Comparison of ENCODE assay signal across 26 cellular contexts in genomic region chr5:167708449-167708848, GRCh38.
DNase-seq lines count a peak whose midpoint lies in the region; ATAC-seq and TF ChIP-seq lines count a peak whose summit lies in the region.
"Had no signal": no experiment of that assay in that cellular context is flagged by ENCODE, and none has a peak within 500 bp of the region (broad histone marks: within the 10 kb centered on the region; RNA-seq: fewer than 3 reads in every experiment).

No MANE protein-coding gene starts in this region.

- H3K9me3 ChIP-seq in SK-N-SH (no peaks in the 10 kb centered on the region), endodermal cell (ENCODE audit: control insufficient read depth, low read length) (no peaks in the 10 kb centered on the region)
- no peaks in the 10 kb centered on the region for H3K9me3 ChIP-seq in CD8-positive, alpha-beta T cell (ENCODE audit: low read length)
- H3K9me3 ChIP-seq: gastroesophageal sphincter, HAP-1, lower lobe of right lung, sigmoid colon had no signal

- WGBS in SK-N-SH (ENCODE audit: low lambda C conversion rate), result 71% methylated on average over 3 of the region's 3 CpGs
- 83 to 84% methylated on average over 1 to 2 of the region's 3 CpGs for WGBS in endodermal cell (ENCODE audit: insufficient coverage in 1 of 2, insufficient read length in 1 of 2), 2 experiments

- ATAC-seq in SK-N-SH treated with all-trans-retinoic acid at 6 μM for 48 hours, result no peak
- no peak for ATAC-seq in CD8-positive, alpha-beta T cell
- ATAC-seq: activated CD4-positive, alpha-beta T cell treated with anti-CD3 and anti-CD28 coated beads for 36 hours; activated CD8-positive, alpha-beta T cell treated with anti-CD3 and anti-CD28 coated beads, Interleukin-2, amount 10 ng/mL, durations not matched to agents 7 days and 5 days; gastroesophageal sphincter; K562; lower lobe of right lung; T-helper 17 cell had no signal

- CTCF ChIA-PET in SK-N-SH (lab: Yijun Ruan, JAX), result no interaction called here
- CTCF ChIA-PET in CD8-positive, alpha-beta T cell (lab: Charles Lee), result no interaction called here

- H3K9ac ChIP-seq in SK-N-SH, result no peak overlapping the region
- no peak overlapping the region for H3K9ac ChIP-seq in endodermal cell (ENCODE audit: extremely low read depth, low read length, poor library complexity, severe bottlenecking)

- H3K36me3 Mint-ChIP-seq in endodermal cell (ENCODE audit: low read depth), result no peaks in the 10 kb centered on the region
- no peaks in the 10 kb centered on the region for H3K36me3 Mint-ChIP-seq in osteocyte (ENCODE audit: unreplicated experiment)
- no peaks in the 10 kb centered on the region for H3K36me3 Mint-ChIP-seq in CD8-positive, alpha-beta T cell
- H3K36me3 Mint-ChIP-seq: activated naive CD4-positive, alpha-beta T cell treated with anti-CD3 and anti-CD28 coated beads, Interleukin-2, amount 50 U/mL, for 24 hours had no signal

- H4K20me1 ChIP-seq in SK-N-SH (ENCODE audit: insufficient read depth), result no peaks in the 10 kb centered on the region

- H3K4me3 Mint-ChIP-seq in endodermal cell, result no peak overlapping the region
- H3K4me3 Mint-ChIP-seq in osteocyte (ENCODE audit: unreplicated experiment), result no peak overlapping the region
- no peak overlapping the region for H3K4me3 Mint-ChIP-seq in CD8-positive, alpha-beta T cell
- H3K4me3 Mint-ChIP-seq: activated CD4-positive, alpha-beta T cell treated with anti-CD3 and anti-CD28 coated beads for 36 hours; activated CD8-positive, alpha-beta T cell treated with anti-CD3 and anti-CD28 coated beads, Interleukin-2, amount 10 ng/mL, durations not matched to agents 7 days and 5 days; activated naive CD4-positive, alpha-beta T cell treated with anti-CD3 and anti-CD28 coated beads, Interleukin-2, amount 50 U/mL, for 24 hours; T-helper 17 cell had no signal

- POLR2A ChIA-PET in SK-N-SH (lab: Yijun Ruan, JAX), result no interaction called here
- POLR2A ChIA-PET in CD8-positive, alpha-beta T cell (lab: Charles Lee), result no interaction called here

- H3K79me2 ChIP-seq in SK-N-SH (ENCODE audit: insufficient read depth), result no peaks in the 10 kb centered on the region

- H2AFZ ChIP-seq in SK-N-SH (ENCODE audit: low read depth), result no peak overlapping the region

- H3K4me1 ChIP-seq in SK-N-SH (ENCODE audit: control insufficient read depth in 1 of 2, insufficient read depth in 2 of 2, low read depth in 1 of 2, low read length in 1 of 2) (no peaks in the 10 kb centered on the region), endodermal cell (ENCODE audit: control insufficient read depth, insufficient read depth, low read length) (peaks cover 3% of the 10 kb centered on the region)
- no peaks in the 10 kb centered on the region for H3K4me1 ChIP-seq in CD8-positive, alpha-beta T cell (ENCODE audit: insufficient read depth, low read length)
- H3K4me1 ChIP-seq: gastroesophageal sphincter, HAP-1, lower lobe of right lung, sigmoid colon had no signal

- H3K27me3 Mint-ChIP-seq in endodermal cell (ENCODE audit: insufficient read depth), result peaks cover 1% of the 10 kb centered on the region
- no peaks in the 10 kb centered on the region for H3K27me3 Mint-ChIP-seq in osteocyte (ENCODE audit: unreplicated experiment)
- H3K27me3 Mint-ChIP-seq in CD8-positive, alpha-beta T cell (ENCODE audit: low read depth), result no peaks in the 10 kb centered on the region
- H3K27me3 Mint-ChIP-seq: activated naive CD4-positive, alpha-beta T cell treated with anti-CD3 and anti-CD28 coated beads, Interleukin-2, amount 50 U/mL, for 24 hours had no signal

- H3K4me2 ChIP-seq in SK-N-SH, result no peak overlapping the region

- H3K9me3 Mint-ChIP-seq in endodermal cell (no peaks in the 10 kb centered on the region), osteocyte (ENCODE audit: unreplicated experiment) (no peaks in the 10 kb centered on the region)
- peaks cover 2% of the 10 kb centered on the region for H3K9me3 Mint-ChIP-seq in CD8-positive, alpha-beta T cell
- H3K9me3 Mint-ChIP-seq: activated naive CD4-positive, alpha-beta T cell treated with anti-CD3 and anti-CD28 coated beads, Interleukin-2, amount 50 U/mL, for 24 hours; activated T-helper 2 cell treated with anti-CD3 and anti-CD28 coated beads, Interferon-gamma antibody, Interleukin-2, Interleukin-4, amounts not matched to agents 10 μg/mL and 5 μg/mL and 100 μg/mL, durations not matched to agents 14 hours and 24 hours and 36 hours had no signal

- H3K27me3 ChIP-seq in SK-N-SH (ENCODE audit: insufficient read depth) (no peaks in the 10 kb centered on the region), endodermal cell (ENCODE audit: control insufficient read depth, insufficient read depth, low read length, poor library complexity, severe bottlenecking) (no peaks in the 10 kb centered on the region)
- no peaks in the 10 kb centered on the region for H3K27me3 ChIP-seq in CD8-positive, alpha-beta T cell (ENCODE audit: insufficient read depth, low read length)
- H3K27me3 ChIP-seq: cardiac muscle cell, gastroesophageal sphincter, sigmoid colon had no signal

- no peak for TF ChIP-seq CTCF in SK-N-SH (IDR thresholded peaks at IDR 0.05)
- peak; percentile 70 for TF ChIP-seq CTCF in endodermal cell (conservative IDR thresholded peaks at IDR 0.05)
- peak; percentile 6 for TF ChIP-seq CTCF in osteocyte (IDR thresholded peaks at IDR 0.05)
- no peak for TF ChIP-seq CTCF in CD8-positive, alpha-beta T cell (IDR thresholded peaks at IDR 0.05)

- H3K9me2 ChIP-seq in SK-N-SH, result no peaks in the 10 kb centered on the region

- intact Hi-C loops in CD8-positive, alpha-beta T cell (cut with DNase I, micrococcal nuclease), result no loop called here

- TF ChIP-seq EP300 in SK-N-SH (IDR thresholded peaks at IDR 0.05; ENCODE audit: borderline replicate concordance in 1 of 2, low read depth in 1 of 2, low read length in 1 of 2), result no peak

- H3K36me3 ChIP-seq in SK-N-SH (replicated peaks in 1 of 2; ENCODE audit: control insufficient read depth in 1 of 2, insufficient read depth in 2 of 2, low read length in 1 of 2), result no peaks in the 10 kb centered on the region
- no peaks in the 10 kb centered on the region for H3K36me3 ChIP-seq in endodermal cell (ENCODE audit: control insufficient read depth, insufficient read depth, low read length)
- H3K36me3 ChIP-seq in CD8-positive, alpha-beta T cell (ENCODE audit: insufficient read depth, low read length), result no peaks in the 10 kb centered on the region
- H3K36me3 ChIP-seq: cardiac muscle cell, gastroesophageal sphincter, HAP-1, lower lobe of right lung, sigmoid colon had no signal

- no peaks in the 10 kb centered on the region for H3F3A ChIP-seq in SK-N-SH (replicated peaks; ENCODE audit: insufficient read depth)

- H3K27ac Mint-ChIP-seq in endodermal cell (no peak overlapping the region), osteocyte (ENCODE audit: unreplicated experiment) (no peak overlapping the region)
- no peak overlapping the region for H3K27ac Mint-ChIP-seq in CD8-positive, alpha-beta T cell
- H3K27ac Mint-ChIP-seq: activated CD4-positive, alpha-beta T cell treated with anti-CD3 and anti-CD28 coated beads for 36 hours; activated CD8-positive, alpha-beta T cell treated with anti-CD3 and anti-CD28 coated beads, Interleukin-2, amount 10 ng/mL, durations not matched to agents 7 days and 5 days; activated naive CD4-positive, alpha-beta T cell treated with anti-CD3 and anti-CD28 coated beads, Interleukin-2, amount 50 U/mL, for 24 hours; activated T-helper 2 cell treated with anti-CD3 and anti-CD28 coated beads, Interferon-gamma antibody, Interleukin-2, Interleukin-4, amounts not matched to agents 10 μg/mL and 5 μg/mL and 100 μg/mL, durations not matched to agents 14 hours and 24 hours and 36 hours; T-helper 17 cell had no signal

- no peak for TF ChIP-seq RAD21 in SK-N-SH (IDR thresholded peaks at IDR 0.05; ENCODE audit: low read length)

- H3K4me1 Mint-ChIP-seq in endodermal cell (no peaks in the 10 kb centered on the region), osteocyte (ENCODE audit: unreplicated experiment) (no peaks in the 10 kb centered on the region)
- no peaks in the 10 kb centered on the region for H3K4me1 Mint-ChIP-seq in CD8-positive, alpha-beta T cell (ENCODE audit: low read depth)
- H3K4me1 Mint-ChIP-seq: activated CD4-positive, alpha-beta T cell treated with anti-CD3 and anti-CD28 coated beads for 36 hours; activated naive CD4-positive, alpha-beta T cell treated with anti-CD3 and anti-CD28 coated beads, Interleukin-2, amount 50 U/mL, for 24 hours; T-helper 17 cell had no signal

- DNase-seq in SK-N-SH (peak; percentile 7), NCI-H226 (peak; percentile 35), endodermal cell (peak; percentile 66), osteocyte (ENCODE audit: extremely low spot score, unreplicated experiment) (no peak), inferior parietal cortex (ENCODE audit: extremely low spot score) (no peak)
- no peak for DNase-seq in stimulated activated CD4-positive, alpha-beta T cell treated with anti-CD3 and anti-CD28 coated beads, Interleukin-4, amount 100 ng/mL, for 24 hours
- no peak for DNase-seq in CD8-positive, alpha-beta T cell
- DNase-seq: 8988T; activated CD4-positive, alpha-beta T cell treated with anti-CD3 and anti-CD28 coated beads for 36 hours; activated CD8-positive, alpha-beta T cell treated with anti-CD3 and anti-CD28 coated beads, Interleukin-2, amount 10 ng/mL, durations not matched to agents 7 days and 5 days; DMS153; hypothalamus; lower lobe of right lung; NCI-H1105; NCI-H2029; NCI-H69; sigmoid colon; stimulated activated naive CD4-positive, alpha-beta T cell; T-helper 17 cell had no signal

- H3K4me3 ChIP-seq in SK-N-SH (ENCODE audit: low read depth in 2 of 2, low read length in 1 of 2) (no peak overlapping the region), endodermal cell (ENCODE audit: low read length) (no peak overlapping the region)
- H3K4me3 ChIP-seq in CD8-positive, alpha-beta T cell (ENCODE audit: low read depth, low read length), result no peak overlapping the region
- H3K4me3 ChIP-seq: cardiac muscle cell, gastroesophageal sphincter, HAP-1, K562, lower lobe of right lung, sigmoid colon had no signal

- H3K27ac ChIP-seq in SK-N-SH (ENCODE audit: low read depth in 2 of 2, low read length in 1 of 2), result no peak overlapping the region
- no peak overlapping the region for H3K27ac ChIP-seq in endodermal cell (ENCODE audit: low read depth, low read length)
- no peak overlapping the region for H3K27ac ChIP-seq in CD8-positive, alpha-beta T cell (ENCODE audit: low read depth, low read length)
- H3K27ac ChIP-seq: cardiac muscle cell, gastroesophageal sphincter, lower lobe of right lung, sigmoid colon had no signal

TF ChIP-seq in SK-N-SH, 30 proteins besides CTCF, POLR2A, EP300 and RAD21 (continues in another document):
- TF ChIP-seq CHD2 (IDR thresholded peaks at IDR 0.05; ENCODE audit: low read length, partially characterized antibody), result no peak

Comparison
In these comparisons a context has a peak if more than half of its experiments do, and no peak if none do; other contexts are left out.
1. DNase-seq: peak in SK-N-SH (single experiment), NCI-H226 (single experiment) and endodermal cell (single experiment); none in osteocyte (single experiment), stimulated activated CD4-positive, alpha-beta T cell treated with anti-CD3 and anti-CD28 coated beads, Interleukin-4, amount 100 ng/mL, for 24 hours (single experiment), CD8-positive, alpha-beta T cell (0 of 7) and inferior parietal cortex (single experiment).
2. CTCF ChIP-seq: peak in endodermal cell (single experiment) and osteocyte (single experiment); none in SK-N-SH (single experiment) and CD8-positive, alpha-beta T cell (single experiment).